Comparison of ENCODE assay signal across 8 cellular contexts in the genomic region with DNA sequence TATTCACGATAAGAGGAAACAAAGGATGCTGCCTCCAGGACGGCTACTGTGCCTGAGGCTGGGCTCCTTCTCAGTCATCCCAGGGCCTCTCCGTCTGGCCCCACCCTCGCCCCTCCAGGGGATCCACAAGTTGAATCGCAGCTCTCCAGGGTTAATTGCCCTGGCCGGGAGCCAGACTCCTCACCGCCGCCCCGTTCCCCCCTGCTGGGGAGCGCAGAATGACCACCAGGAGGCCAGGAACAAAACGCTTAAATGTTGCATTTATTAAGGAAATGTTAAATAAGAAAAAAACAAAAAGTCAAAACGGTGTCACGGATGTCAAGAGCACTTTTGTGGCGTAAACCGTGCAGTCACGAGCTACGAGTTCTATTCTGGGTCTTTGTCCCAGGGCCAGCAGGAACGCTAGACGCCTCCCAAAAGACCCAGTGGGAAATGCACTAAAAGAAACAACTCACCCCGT.
DNase-seq lines count a peak whose midpoint lies in the region; ATAC-seq and TF ChIP-seq lines count a peak whose summit lies in the region.

No MANE protein-coding gene starts in this region.

- H3K36me3 ChIP-seq in parathyroid adenoma (ENCODE audit: control insufficient read depth, insufficient read depth, low read length) = no peaks in the 10 kb centered on the region

- no peaks in the 10 kb centered on the region for H3K36me3 Mint-ChIP-seq in effector memory CD8-positive, alpha-beta T cell (ENCODE audit: insufficient read depth)

- no peak overlapping the region for H3K27ac ChIP-seq in parathyroid adenoma

- H3K9me3 Mint-ChIP-seq in effector memory CD8-positive, alpha-beta T cell = no peaks in the 10 kb centered on the region

- ATAC-seq in effector memory CD8-positive, alpha-beta T cell (replicated peaks) = no peak
- no peak for ATAC-seq in GM19452 (IDR thresholded peaks at IDR 0.05; ENCODE audit: unreplicated experiment)
- ATAC-seq in GM18867 (IDR thresholded peaks at IDR 0.05; ENCODE audit: unreplicated experiment) = no peak

- H3K9me3 ChIP-seq in parathyroid adenoma (ENCODE audit: control insufficient read depth, low read length) = no peaks in the 10 kb centered on the region

- no peak overlapping the region for H3K27ac Mint-ChIP-seq in effector memory CD8-positive, alpha-beta T cell

- H3K4me2 ChIP-seq in parathyroid adenoma (ENCODE audit: low read length) = peak overlapping the region; percentile 78

- H3K9ac ChIP-seq in parathyroid adenoma = no peak overlapping the region

- no peaks in the 10 kb centered on the region for H3K27me3 ChIP-seq in parathyroid adenoma (ENCODE audit: control insufficient read depth, insufficient read depth, low read length)

- peak overlapping the region; percentile 70 to 82 for H3K4me3 Mint-ChIP-seq in effector memory CD8-positive, alpha-beta T cell

- H3K4me1 Mint-ChIP-seq in effector memory CD8-positive, alpha-beta T cell (ENCODE audit: low read depth in 2 of 2) = peaks cover 9 to 13% of the 10 kb centered on the region in 2 donors

- DNase-seq in NCI-H2029 treated with DMSO at 0.1 percent for 48 hours (lab: John Stamatoyannopoulos, UW) (peak; percentile 57), AML-193 (lab: John Stamatoyannopoulos, UW) (no peak), SW480 (ENCODE audit: low spot score) (no peak)
- no peak for DNase-seq in effector memory CD8-positive, alpha-beta T cell

- peak overlapping the region; percentile 73 for H3K4me3 ChIP-seq in parathyroid adenoma (ENCODE audit: low read depth, low read length)

- TF ChIP-seq CTCF in GM12873 (IDR thresholded peaks at IDR 0.05; ENCODE audit: insufficient read depth, low read depth, low read length, missing control alignments) (peak; percentile 1), parathyroid adenoma (IDR thresholded peaks at IDR 0.05) (no peak)

- no peaks in the 10 kb centered on the region for H3K79me2 ChIP-seq in parathyroid adenoma

- no peak overlapping the region for H2AFZ ChIP-seq in parathyroid adenoma

- H3K27me3 Mint-ChIP-seq in effector memory CD8-positive, alpha-beta T cell = peaks cover 54 to 71% of the 10 kb centered on the region in 2 donors

- peaks cover 2% of the 10 kb centered on the region for H3K4me1 ChIP-seq in parathyroid adenoma
